Comparison of ENCODE assay signal across 8 cellular contexts in the genomic region with DNA sequence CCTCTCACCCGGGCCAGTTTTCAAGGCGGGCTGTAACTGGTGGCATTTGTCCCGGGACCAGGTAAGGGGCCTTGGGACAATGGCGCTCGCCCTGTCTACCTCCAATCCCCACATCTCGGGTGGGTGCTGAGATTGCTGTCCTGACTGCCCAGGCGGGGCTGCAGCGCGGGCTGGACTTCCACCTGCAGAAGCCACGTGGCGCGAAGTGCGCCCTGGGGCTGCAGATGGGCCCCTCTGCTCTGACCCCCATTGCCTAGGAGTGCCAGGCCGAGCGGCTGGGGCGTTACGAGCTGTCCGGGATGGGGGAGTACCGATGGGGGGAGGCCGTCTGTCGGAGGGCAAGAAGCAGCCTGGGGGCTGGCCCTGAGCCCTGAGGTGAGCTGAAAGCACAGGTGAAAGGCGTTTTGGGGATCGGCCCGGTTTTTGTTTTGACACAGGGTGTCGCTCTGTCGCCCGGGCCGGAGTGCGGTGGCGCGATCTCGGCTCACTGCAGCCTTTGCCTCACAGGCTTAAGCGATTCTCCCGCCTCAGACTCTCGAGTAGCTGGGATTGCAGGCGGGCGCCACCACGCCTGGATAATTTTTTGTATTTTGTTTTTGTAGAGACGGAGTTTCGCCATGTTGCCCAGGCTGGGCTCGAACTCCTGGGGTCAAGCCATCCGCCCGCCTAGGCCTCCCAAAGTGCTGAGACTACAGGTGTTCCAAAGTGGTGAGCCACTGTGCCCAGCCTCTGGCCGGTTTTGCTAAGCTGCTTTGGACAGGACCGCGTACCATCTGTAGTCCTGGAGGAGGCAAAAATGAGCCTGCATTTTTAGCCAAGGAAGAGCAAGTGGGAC. TPM values are rescaled to one million over a fixed set of nuclear protein-coding genes. Genes with fewer than 3 reads are reported as not detected.
DNase-seq lines count a peak whose midpoint lies in the region; ATAC-seq and TF ChIP-seq lines count a peak whose summit lies in the region.

A gene with protein sequence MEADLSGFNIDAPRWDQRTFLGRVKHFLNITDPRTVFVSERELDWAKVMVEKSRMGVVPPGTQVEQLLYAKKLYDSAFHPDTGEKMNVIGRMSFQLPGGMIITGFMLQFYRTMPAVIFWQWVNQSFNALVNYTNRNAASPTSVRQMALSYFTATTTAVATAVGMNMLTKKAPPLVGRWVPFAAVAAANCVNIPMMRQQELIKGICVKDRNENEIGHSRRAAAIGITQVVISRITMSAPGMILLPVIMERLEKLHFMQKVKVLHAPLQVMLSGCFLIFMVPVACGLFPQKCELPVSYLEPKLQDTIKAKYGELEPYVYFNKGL (plus strand): TSS at position 16 of the 835 bp plus-strand sequence. CDS start 12,001 bp downstream, outside the sequence.

- no peaks in the 10 kb centered on the region for H3K27me3 Mint-ChIP-seq in activated naive CD8-positive, alpha-beta T cell

- peak within 1 kb of the TSS; percentile 91 for H3K4me3 Mint-ChIP-seq in activated naive CD8-positive, alpha-beta T cell

- H3K36me3 Mint-ChIP-seq in activated naive CD8-positive, alpha-beta T cell, result peaks cover 6% of the 10 kb centered on the region

- DNase-seq in NCI-H1694 treated with DMSO at 0.1 percent for 48 hours (lab: John Stamatoyannopoulos, UW), result peak; percentile 10
- DNase-seq in NCI-H1694 (lab: John Stamatoyannopoulos, UW), result no peak
- DNase-seq in iPS-NIHi7 (ENCODE audit: extremely low spot score), result peak; percentile 33
- DNase-seq in stimulated activated CD4-positive, alpha-beta T cell treated with anti-CD3 and anti-CD28 coated beads, Interleukin-2, amount 100 ng/mL, for 48 hours, result peak; percentile 40 to 41
- DNase-seq in CD1c-positive myeloid dendritic cell (ENCODE audit: extremely low spot score), result no peak

- peak; percentile 4 for ATAC-seq in HG02610 (IDR thresholded peaks at IDR 0.05; ENCODE audit: unreplicated experiment)

- H3K4me1 Mint-ChIP-seq in activated naive CD8-positive, alpha-beta T cell (ENCODE audit: low read depth), result peaks cover 51% of the 10 kb centered on the region

- no peaks in the 10 kb centered on the region for H3K9me3 Mint-ChIP-seq in activated naive CD8-positive, alpha-beta T cell (ENCODE audit: low read depth)

- H3K27ac Mint-ChIP-seq in activated naive CD8-positive, alpha-beta T cell, result peak within 1 kb of the TSS; percentile 88

TF ChIP-seq in PFSK-1, 5 proteins besides CTCF, POLR2A, EP300 and RAD21:
- TF ChIP-seq SIN3A (IDR thresholded peaks at IDR 0.05; ENCODE audit: borderline replicate concordance, insufficient read depth, low read length) (peak; percentile 48; the same call in 1 of the 2 replicates), POLR2AphosphoS5 (IDR thresholded peaks at IDR 0.05; ENCODE audit: low read depth, low read length) (peak; percentile 56; the same call in 1 of the 2 replicates), TAF1 (IDR thresholded peaks at IDR 0.05; ENCODE audit: borderline replicate concordance, insufficient read depth, low read length) (peak; percentile 67; the same call in 1 of the 2 replicates), FOXP2 (optimal IDR thresholded peaks at IDR 0.05; ENCODE audit: borderline replicate concordance, extremely low read depth, extremely low read length, insufficient read depth) (no peak)
- TF ChIP-seq, protein P1, sequence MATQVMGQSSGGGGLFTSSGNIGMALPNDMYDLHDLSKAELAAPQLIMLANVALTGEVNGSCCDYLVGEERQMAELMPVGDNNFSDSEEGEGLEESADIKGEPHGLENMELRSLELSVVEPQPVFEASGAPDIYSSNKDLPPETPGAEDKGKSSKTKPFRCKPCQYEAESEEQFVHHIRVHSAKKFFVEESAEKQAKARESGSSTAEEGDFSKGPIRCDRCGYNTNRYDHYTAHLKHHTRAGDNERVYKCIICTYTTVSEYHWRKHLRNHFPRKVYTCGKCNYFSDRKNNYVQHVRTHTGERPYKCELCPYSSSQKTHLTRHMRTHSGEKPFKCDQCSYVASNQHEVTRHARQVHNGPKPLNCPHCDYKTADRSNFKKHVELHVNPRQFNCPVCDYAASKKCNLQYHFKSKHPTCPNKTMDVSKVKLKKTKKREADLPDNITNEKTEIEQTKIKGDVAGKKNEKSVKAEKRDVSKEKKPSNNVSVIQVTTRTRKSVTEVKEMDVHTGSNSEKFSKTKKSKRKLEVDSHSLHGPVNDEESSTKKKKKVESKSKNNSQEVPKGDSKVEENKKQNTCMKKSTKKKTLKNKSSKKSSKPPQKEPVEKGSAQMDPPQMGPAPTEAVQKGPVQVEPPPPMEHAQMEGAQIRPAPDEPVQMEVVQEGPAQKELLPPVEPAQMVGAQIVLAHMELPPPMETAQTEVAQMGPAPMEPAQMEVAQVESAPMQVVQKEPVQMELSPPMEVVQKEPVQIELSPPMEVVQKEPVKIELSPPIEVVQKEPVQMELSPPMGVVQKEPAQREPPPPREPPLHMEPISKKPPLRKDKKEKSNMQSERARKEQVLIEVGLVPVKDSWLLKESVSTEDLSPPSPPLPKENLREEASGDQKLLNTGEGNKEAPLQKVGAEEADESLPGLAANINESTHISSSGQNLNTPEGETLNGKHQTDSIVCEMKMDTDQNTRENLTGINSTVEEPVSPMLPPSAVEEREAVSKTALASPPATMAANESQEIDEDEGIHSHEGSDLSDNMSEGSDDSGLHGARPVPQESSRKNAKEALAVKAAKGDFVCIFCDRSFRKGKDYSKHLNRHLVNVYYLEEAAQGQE (IDR thresholded peaks at IDR 0.05; ENCODE audit: insufficient read depth in 1 of 2, low read depth in 2 of 2, low read length in 2 of 2), result no peak

RNA-seq across cellular contexts. Expression of the gene that starts here (rescaled TPM):
- polyA plus RNA-seq in PFSK-1 (2012; ENCODE audit: insufficient read length, low read depth), result 3.3 TPM

Comparison
In these comparisons a context has a peak if more than half of its experiments do, and no peak if none do; other contexts are left out.
1. DNase-seq: peak in NCI-H1694 treated with DMSO at 0.1 percent for 48 hours (single experiment), iPS-NIHi7 (single experiment) and stimulated activated CD4-positive, alpha-beta T cell treated with anti-CD3 and anti-CD28 coated beads, Interleukin-2, amount 100 ng/mL, for 48 hours (2 of 2); none in NCI-H1694 (single experiment) and CD1c-positive myeloid dendritic cell (single experiment).